9 cellular contexts compared by ENCODE assay signal in the genomic region with DNA sequence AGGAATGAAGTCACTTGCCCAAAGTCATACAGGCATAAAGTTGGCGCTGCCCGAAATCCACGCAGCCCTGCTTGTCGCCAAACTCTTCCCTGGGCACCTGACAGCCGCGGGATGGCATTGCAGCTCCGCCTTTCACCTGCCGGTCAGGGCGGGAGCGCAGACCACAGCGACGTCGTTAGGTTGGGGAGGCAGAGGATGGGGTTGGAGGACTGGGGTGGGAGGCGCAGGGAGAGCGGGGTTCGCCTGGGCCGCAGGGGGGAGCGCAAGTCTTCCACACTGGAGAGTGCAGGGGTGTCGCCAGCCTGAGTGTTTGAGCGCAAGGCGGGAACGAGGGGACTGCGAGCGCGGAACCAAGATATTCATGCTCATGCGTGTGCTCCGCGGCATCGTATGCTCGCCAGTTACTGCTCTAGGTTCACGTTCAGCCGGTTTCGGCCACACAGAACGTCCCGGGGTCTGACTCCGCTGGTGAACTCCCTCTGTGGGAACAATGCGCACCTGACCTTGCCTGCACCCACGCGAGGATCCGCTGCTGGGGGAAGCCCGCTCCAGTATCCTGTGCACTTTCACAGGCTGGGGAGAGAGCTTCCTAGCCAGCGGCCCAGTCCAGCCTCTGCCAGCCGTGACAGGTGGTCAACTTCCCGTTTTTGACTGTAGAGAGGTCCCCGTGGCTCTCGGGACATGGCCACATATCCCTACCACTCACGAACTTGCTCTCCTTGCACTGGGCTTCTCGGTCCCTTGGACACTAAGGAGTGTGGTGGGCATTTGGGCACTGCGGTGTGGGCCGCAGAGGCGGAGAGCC. TPM values are rescaled to one million over a fixed set of nuclear protein-coding genes. Genes with fewer than 3 reads are reported as not detected.
A peak's percentile ranks its signal among the peaks of the same experiment; 100 is the strongest.
DNase-seq lines count a peak whose midpoint lies in the region; ATAC-seq and TF ChIP-seq lines count a peak whose summit lies in the region.
"Had no signal": no experiment of that assay in that cellular context is flagged by ENCODE, and none has a peak within 500 bp of the region (broad histone marks: within the 10 kb centered on the region; RNA-seq: fewer than 3 reads in every experiment).

No MANE protein-coding gene starts in this region.

- peaks cover 12% of the 10 kb centered on the region for H3K4me1 Mint-ChIP-seq in Calu3 (ENCODE audit: low read depth, unreplicated experiment)
- no peaks in the 10 kb centered on the region for H3K4me1 Mint-ChIP-seq in activated T-helper 1 cell treated with anti-CD3 and anti-CD28 coated beads, Interleukin-12 subunit alpha, Interleukin-12 subunit beta, Interleukin-2, Interleukin-4 antibody, amounts not matched to agents 30 ng/mL and 10 ng/mL and 1 ng/mL, durations not matched to agents 14 hours and 24 hours and 36 hours (ENCODE audit: low read depth)

- ATAC-seq in sciatic nerve (no peak), GM21367 (IDR thresholded peaks at IDR 0.05; ENCODE audit: unreplicated experiment) (no peak), GM19324 (IDR thresholded peaks at IDR 0.05; ENCODE audit: low FRiP score, unreplicated experiment) (no peak)

- no peaks in the 10 kb centered on the region for H3K36me3 ChIP-seq in HUES6 (ENCODE audit: control insufficient read depth, insufficient read depth, low read length)
- no peaks in the 10 kb centered on the region for H3K36me3 ChIP-seq in effector memory CD4-positive, alpha-beta T cell (ENCODE audit: control insufficient read depth, insufficient read depth, low read length)

- no peak for TF ChIP-seq CTCF in Calu3 (IDR thresholded peaks at IDR 0.05; ENCODE audit: unreplicated experiment)

- peaks cover 97% of the 10 kb centered on the region for H3K27me3 Mint-ChIP-seq in Calu3 (ENCODE audit: unreplicated experiment)
- H3K27me3 Mint-ChIP-seq in activated T-helper 1 cell treated with anti-CD3 and anti-CD28 coated beads, Interleukin-12 subunit alpha, Interleukin-12 subunit beta, Interleukin-2, Interleukin-4 antibody, amounts not matched to agents 30 ng/mL and 10 ng/mL and 1 ng/mL, durations not matched to agents 14 hours and 24 hours and 36 hours (ENCODE audit: insufficient read depth), result peaks cover 51% of the 10 kb centered on the region

- no peaks in the 10 kb centered on the region for H3K9me3 ChIP-seq in HUES6 (ENCODE audit: control insufficient read depth, insufficient read depth, low read depth, low read length)
- no peaks in the 10 kb centered on the region for H3K9me3 ChIP-seq in effector memory CD4-positive, alpha-beta T cell (ENCODE audit: control insufficient read depth, low read length)

- peaks cover 7% of the 10 kb centered on the region for H3K36me3 Mint-ChIP-seq in Calu3 (ENCODE audit: insufficient read depth, unreplicated experiment)
- H3K36me3 Mint-ChIP-seq in activated T-helper 1 cell treated with anti-CD3 and anti-CD28 coated beads, Interleukin-12 subunit alpha, Interleukin-12 subunit beta, Interleukin-2, Interleukin-4 antibody, amounts not matched to agents 30 ng/mL and 10 ng/mL and 1 ng/mL, durations not matched to agents 14 hours and 24 hours and 36 hours (ENCODE audit: low read depth), result no peaks in the 10 kb centered on the region

- peaks cover 19% of the 10 kb centered on the region for H3K4me1 ChIP-seq in HUES6 (ENCODE audit: control insufficient read depth, insufficient read depth, low read length)
- H3K4me1 ChIP-seq in effector memory CD4-positive, alpha-beta T cell (ENCODE audit: control insufficient read depth, insufficient read depth, low read length, poor library complexity, severe bottlenecking), result peaks cover 23% of the 10 kb centered on the region

- no peak overlapping the region for H3K27ac ChIP-seq in HUES6 (ENCODE audit: low read depth, low read length)
- no peak overlapping the region for H3K27ac ChIP-seq in effector memory CD4-positive, alpha-beta T cell (ENCODE audit: insufficient read depth, low read length, poor library complexity, severe bottlenecking)

- DNase-seq in Calu3 (peak; percentile 30), hypothalamus (lab: John Stamatoyannopoulos, UW) (peak in 27 of 51 donors; percentile 15 to 76 (median 41)), sciatic nerve (ENCODE audit: low spot score) (peak; percentile 58)
- no peak for DNase-seq in activated T-helper 1 cell treated with anti-CD3 and anti-CD28 coated beads, Interleukin-12 subunit alpha, Interleukin-12 subunit beta, Interleukin-2, Interleukin-4 antibody, amounts not matched to agents 30 ng/mL and 10 ng/mL and 1 ng/mL, durations not matched to agents 14 hours and 24 hours and 36 hours (ENCODE audit: low spot score)
- DNase-seq in effector memory CD4-positive, alpha-beta T cell, result no peak

- H3K27ac Mint-ChIP-seq in Calu3 (ENCODE audit: unreplicated experiment), result no peak overlapping the region
- no peak overlapping the region for H3K27ac Mint-ChIP-seq in activated T-helper 1 cell treated with anti-CD3 and anti-CD28 coated beads, Interleukin-12 subunit alpha, Interleukin-12 subunit beta, Interleukin-2, Interleukin-4 antibody, amounts not matched to agents 30 ng/mL and 10 ng/mL and 1 ng/mL, durations not matched to agents 14 hours and 24 hours and 36 hours

- CTCF ChIA-PET in Calu3 (lab: Charles Lee), result interaction anchor here (0.6 to 0.7 kb wide), 2 partner anchors 21 to 36 kb away, joined by 3 read pairs; no protein-coding TSS in a partner anchor

- H3K9me3 Mint-ChIP-seq in Calu3 (ENCODE audit: low read depth, unreplicated experiment), result no peaks in the 10 kb centered on the region
- no peaks in the 10 kb centered on the region for H3K9me3 Mint-ChIP-seq in activated T-helper 1 cell treated with anti-CD3 and anti-CD28 coated beads, Interleukin-12 subunit alpha, Interleukin-12 subunit beta, Interleukin-2, Interleukin-4 antibody, amounts not matched to agents 30 ng/mL and 10 ng/mL and 1 ng/mL, durations not matched to agents 14 hours and 24 hours and 36 hours

- peaks cover 86% of the 10 kb centered on the region for H3K27me3 ChIP-seq in HUES6 (ENCODE audit: control insufficient read depth, insufficient read depth, low read length)
- peaks cover 41% of the 10 kb centered on the region for H3K27me3 ChIP-seq in effector memory CD4-positive, alpha-beta T cell (replicated peaks; ENCODE audit: control insufficient read depth, insufficient read depth, low read length, poor library complexity, severe bottlenecking)

- no TSS peak for BruUV-seq in Calu3 (replicated peaks; lab: Mats Ljungman, UMichigan)

- intact Hi-C loops in Calu3 (cut with micrococcal nuclease; ENCODE audit: unreplicated experiment) (no loop called here), sciatic nerve (cut with DNase I) (loop anchor here (5.0 kb wide), 1 partner anchor 215 kb away; no protein-coding TSS in a partner anchor)
- intact Hi-C loops in activated T-helper 1 cell treated with anti-CD3 and anti-CD28 coated beads, Interleukin-12 subunit alpha, Interleukin-12 subunit beta, Interleukin-2, Interleukin-4 antibody, amounts not matched to agents 30 ng/mL and 10 ng/mL and 1 ng/mL, durations not matched to agents 14 hours and 24 hours and 36 hours (cut with micrococcal nuclease), result loop anchor here (1.0 to 10.0 kb wide), 3 partner anchors 305 to 598 kb away; a partner anchor contains a TSS

- H3K4me3 ChIP-seq in HUES6 (ENCODE audit: low read depth, low read length), result peak overlapping the region; percentile 76
- H3K4me3 ChIP-seq in effector memory CD4-positive, alpha-beta T cell (ENCODE audit: insufficient read depth, low read depth, low read length, poor library complexity, severe bottlenecking), result no peak overlapping the region

- H3K9ac ChIP-seq in HUES6 (ENCODE audit: low read length), result no peak overlapping the region

- H3K4me3 Mint-ChIP-seq in Calu3 (ENCODE audit: low read depth, unreplicated experiment), result peak overlapping the region; percentile 64
- H3K4me3 Mint-ChIP-seq in activated T-helper 1 cell treated with anti-CD3 and anti-CD28 coated beads, Interleukin-12 subunit alpha, Interleukin-12 subunit beta, Interleukin-2, Interleukin-4 antibody, amounts not matched to agents 30 ng/mL and 10 ng/mL and 1 ng/mL, durations not matched to agents 14 hours and 24 hours and 36 hours, result peak overlapping the region; percentile 57

RNA-seq across cellular contexts. Expression of a gene that starts 0.8 kb away (rescaled TPM):
- not detected in 2 replicates for total RNA-seq in Calu3 (2022)
- total RNA-seq in activated T-helper 1 cell treated with anti-CD3 and anti-CD28 coated beads, Interleukin-12 subunit alpha, Interleukin-12 subunit beta, Interleukin-2, Interleukin-4 antibody, amounts not matched to agents 30 ng/mL and 10 ng/mL and 1 ng/mL, durations not matched to agents 14 hours and 24 hours and 36 hours, result 1.6 TPM in 2 replicates
- 0.67 TPM for total RNA-seq in sciatic nerve
- total RNA-seq: LHCN-M2 had no signal

RNA-seq across cellular contexts. Expression of a gene that starts 34.5 kb away (rescaled TPM):
- total RNA-seq in Calu3 (2022) (44.5 and 46.0 TPM in 2 replicates), sciatic nerve (46.5 TPM)
- total RNA-seq in activated T-helper 1 cell treated with anti-CD3 and anti-CD28 coated beads, Interleukin-12 subunit alpha, Interleukin-12 subunit beta, Interleukin-2, Interleukin-4 antibody, amounts not matched to agents 30 ng/mL and 10 ng/mL and 1 ng/mL, durations not matched to agents 14 hours and 24 hours and 36 hours, result 27.9 and 33.1 TPM in 2 replicates

Comparison
In these comparisons a context has a peak if more than half of its experiments do, and no peak if none do; other contexts are left out.
1. DNase-seq: peak in Calu3 (single experiment), hypothalamus (27 of 51) and sciatic nerve (single experiment); none in activated T-helper 1 cell treated with anti-CD3 and anti-CD28 coated beads, Interleukin-12 subunit alpha, Interleukin-12 subunit beta, Interleukin-2, Interleukin-4 antibody, amounts not matched to agents 30 ng/mL and 10 ng/mL and 1 ng/mL, durations not matched to agents 14 hours and 24 hours and 36 hours (single experiment) and effector memory CD4-positive, alpha-beta T cell (0 of 3).